ENCODE assay signal across 8 cellular contexts in the genomic region with DNA sequence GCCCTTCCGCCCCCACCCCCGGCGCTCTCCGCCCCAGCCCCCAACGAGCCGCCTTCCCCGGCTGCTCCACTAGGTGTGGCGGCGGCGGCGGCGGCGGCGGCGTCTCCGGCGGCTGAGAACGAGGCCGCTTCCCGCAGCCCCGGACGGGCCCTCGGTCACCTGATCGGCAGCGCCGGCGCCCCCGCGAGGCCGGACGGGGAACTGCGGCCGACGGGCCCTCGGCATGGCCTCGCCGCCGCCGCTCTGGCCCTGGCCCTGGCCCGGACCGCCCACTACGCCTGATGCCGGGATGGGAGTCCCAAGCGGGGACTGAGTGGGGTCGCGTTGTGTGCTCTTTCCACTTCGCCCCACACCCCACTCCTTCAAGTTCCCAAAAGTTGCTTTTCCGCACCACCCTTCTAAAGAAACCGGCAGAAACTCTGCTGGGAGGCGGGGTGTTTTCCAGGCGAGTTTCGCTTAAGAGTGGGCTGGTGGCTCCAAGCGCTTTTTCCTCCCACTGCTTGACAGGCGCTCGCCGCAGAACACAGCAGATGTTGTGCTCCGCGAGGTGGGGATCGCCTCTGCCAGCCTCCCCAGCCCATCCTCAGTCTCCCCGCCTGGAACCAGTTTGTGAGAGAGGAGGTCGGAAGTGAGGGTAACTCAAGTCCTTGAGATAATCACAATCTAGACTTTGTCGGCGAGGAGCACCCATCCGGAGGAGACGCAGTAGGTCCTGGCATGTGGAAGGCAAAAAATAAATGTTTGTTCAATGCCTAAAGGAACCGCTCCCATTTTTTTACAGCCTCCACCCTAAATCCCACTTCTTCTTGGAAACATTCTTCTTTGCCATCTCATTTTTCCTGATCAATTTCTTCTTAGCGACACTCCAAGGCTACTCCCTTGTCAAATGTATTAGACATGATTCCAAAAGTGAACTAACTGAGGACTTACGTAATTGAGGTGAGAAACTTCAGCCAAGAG. TPM values are rescaled to one million over a fixed set of nuclear protein-coding genes. Genes with fewer than 3 reads are reported as not detected.
DNase-seq lines count a peak whose midpoint lies in the region; ATAC-seq and TF ChIP-seq lines count a peak whose summit lies in the region.

A gene with protein sequence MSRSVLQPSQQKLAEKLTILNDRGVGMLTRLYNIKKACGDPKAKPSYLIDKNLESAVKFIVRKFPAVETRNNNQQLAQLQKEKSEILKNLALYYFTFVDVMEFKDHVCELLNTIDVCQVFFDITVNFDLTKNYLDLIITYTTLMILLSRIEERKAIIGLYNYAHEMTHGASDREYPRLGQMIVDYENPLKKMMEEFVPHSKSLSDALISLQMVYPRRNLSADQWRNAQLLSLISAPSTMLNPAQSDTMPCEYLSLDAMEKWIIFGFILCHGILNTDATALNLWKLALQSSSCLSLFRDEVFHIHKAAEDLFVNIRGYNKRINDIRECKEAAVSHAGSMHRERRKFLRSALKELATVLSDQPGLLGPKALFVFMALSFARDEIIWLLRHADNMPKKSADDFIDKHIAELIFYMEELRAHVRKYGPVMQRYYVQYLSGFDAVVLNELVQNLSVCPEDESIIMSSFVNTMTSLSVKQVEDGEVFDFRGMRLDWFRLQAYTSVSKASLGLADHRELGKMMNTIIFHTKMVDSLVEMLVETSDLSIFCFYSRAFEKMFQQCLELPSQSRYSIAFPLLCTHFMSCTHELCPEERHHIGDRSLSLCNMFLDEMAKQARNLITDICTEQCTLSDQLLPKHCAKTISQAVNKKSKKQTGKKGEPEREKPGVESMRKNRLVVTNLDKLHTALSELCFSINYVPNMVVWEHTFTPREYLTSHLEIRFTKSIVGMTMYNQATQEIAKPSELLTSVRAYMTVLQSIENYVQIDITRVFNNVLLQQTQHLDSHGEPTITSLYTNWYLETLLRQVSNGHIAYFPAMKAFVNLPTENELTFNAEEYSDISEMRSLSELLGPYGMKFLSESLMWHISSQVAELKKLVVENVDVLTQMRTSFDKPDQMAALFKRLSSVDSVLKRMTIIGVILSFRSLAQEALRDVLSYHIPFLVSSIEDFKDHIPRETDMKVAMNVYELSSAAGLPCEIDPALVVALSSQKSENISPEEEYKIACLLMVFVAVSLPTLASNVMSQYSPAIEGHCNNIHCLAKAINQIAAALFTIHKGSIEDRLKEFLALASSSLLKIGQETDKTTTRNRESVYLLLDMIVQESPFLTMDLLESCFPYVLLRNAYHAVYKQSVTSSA (minus strand): TSS at position 117 of the 960 bp plus-strand sequence. CDS start 358 bp downstream, outside the sequence.

- H3K36me3 ChIP-seq in OCI-LY7 (ENCODE audit: insufficient read depth, low read length) (no peaks in the 10 kb centered on the region), esophagus (ENCODE audit: control insufficient read depth in 2 of 2, insufficient read depth in 2 of 2, low read length in 1 of 2) (no peaks in the 10 kb centered on the region), mucosa of descending colon (ENCODE audit: low read depth) (no peaks in the 10 kb centered on the region)

- peaks cover 26% of the 10 kb centered on the region for H3K4me1 ChIP-seq in OCI-LY7 (ENCODE audit: insufficient read depth, low read length, poor library complexity, severe bottlenecking)
- H3K4me1 ChIP-seq in esophagus (ENCODE audit: control insufficient read depth in 2 of 2, insufficient read depth in 2 of 2, low read length in 1 of 2) = no peaks in the 10 kb centered on the region
- H3K4me1 ChIP-seq in mucosa of descending colon (ENCODE audit: low read depth) = peaks cover 22% of the 10 kb centered on the region

- peak within 1 kb of the TSS; percentile 78 for H3K4me2 ChIP-seq in OCI-LY7 (ENCODE audit: low read length)

- no TSS peak for BruUV-seq in OCI-LY7 (replicated peaks; lab: Mats Ljungman, UMichigan)

- WGBS in esophagus, 2 donors = 1 to 2% methylated on average over 36 to 68 of the region's 68 CpGs

- H3K9me3 ChIP-seq in OCI-LY7 (ENCODE audit: low read length) (no peaks in the 10 kb centered on the region), esophagus (ENCODE audit: control insufficient read depth in 2 of 2, insufficient read depth in 1 of 2, low read depth in 1 of 2, low read length in 1 of 2) (no peaks in the 10 kb centered on the region), mucosa of descending colon (no peaks in the 10 kb centered on the region)

- ATAC-seq in GM19328 (IDR thresholded peaks at IDR 0.05; ENCODE audit: unreplicated experiment) = peak; percentile 69
- ATAC-seq in HG03460 (IDR thresholded peaks at IDR 0.05; ENCODE audit: unreplicated experiment) = peak; percentile 68
- ATAC-seq in mucosa of descending colon = peak; percentile 94

- DNase-seq in OCI-LY7 (ENCODE audit: low spot score) (peak; percentile 66), mucosa of descending colon (peak; percentile 91 to 97 (median 97))
- DNase-seq in activated T-cell treated with anti-CD3 and anti-CD28 coated beads, Interleukin-2, amount 50 U/mL, for 48 hours = peak; percentile 89 to 92
- peak; percentile 81 to 82 for DNase-seq in stimulated activated CD8-positive, alpha-beta memory T cell treated with anti-CD3 and anti-CD28 coated beads, Interleukin-2, amount 100 ng/mL, for 48 hours (ENCODE audit: low read depth in 2 of 2)

- CTCF ChIA-PET in OCI-LY7 (lab: Charles Lee; ENCODE audit: unreplicated experiment) = no interaction called here

- H3K4me3 ChIP-seq in OCI-LY7 (ENCODE audit: low read depth, low read length, poor library complexity, severe bottlenecking) (peak within 1 kb of the TSS; percentile 63), esophagus (ENCODE audit: low read depth in 1 of 2, low read length in 2 of 2) (peak within 1 kb of the TSS; percentile 85 to 99), mucosa of descending colon (peak within 1 kb of the TSS; percentile 61)

- POLR2A ChIA-PET in OCI-LY7 (lab: Charles Lee) = interaction anchor here (0.6 to 2.1 kb wide), 3 partner anchors 40 to 470 kb away, joined by 3 to 6 read pairs (median 3); a partner anchor contains a TSS

- H4K20me1 ChIP-seq in OCI-LY7 (ENCODE audit: insufficient read depth, low read length) = peaks cover 15% of the 10 kb centered on the region; the same call in 1 of the 2 replicates

- TF ChIP-seq CTCF in C4-2B (conservative IDR thresholded peaks at IDR 0.05) (peak; percentile 95), OCI-LY7 (conservative IDR thresholded peaks at IDR 0.05; ENCODE audit: low read length) (peak; percentile 73), mucosa of descending colon (IDR thresholded peaks at IDR 0.05) (peak; percentile 99)

- H3K27ac ChIP-seq in C4-2B = peak within 1 kb of the TSS; percentile 96
- no peak within 1 kb of the TSS for H3K27ac ChIP-seq in OCI-LY7 (ENCODE audit: low read depth, low read length, poor library complexity, severe bottlenecking)
- H3K27ac ChIP-seq in esophagus (ENCODE audit: low read depth in 2 of 2, low read length in 1 of 2) = peak within 1 kb of the TSS; percentile 97 to 99

- H3K9me2 ChIP-seq in OCI-LY7 (ENCODE audit: insufficient read depth, low read length) = no peaks in the 10 kb centered on the region

- H3K79me2 ChIP-seq in OCI-LY7 (ENCODE audit: insufficient read depth, low read depth, low read length) = no peaks in the 10 kb centered on the region

- intact Hi-C loops in OCI-LY7 (cut with micrococcal nuclease; ENCODE audit: unreplicated experiment) = no loop called here
- intact Hi-C loops in mucosa of descending colon (cut with DNase I, micrococcal nuclease) = no loop called here

- no peak within 1 kb of the TSS for H2AFZ ChIP-seq in OCI-LY7 (ENCODE audit: low read length)

- no peaks in the 10 kb centered on the region for H3K27me3 ChIP-seq in esophagus (ENCODE audit: control insufficient read depth in 1 of 2, insufficient read depth in 2 of 2, low read length in 2 of 2)

RNA-seq across cellular contexts. Expression of the gene that starts here (rescaled TPM):
- total RNA-seq in OCI-LY7 (2014; rRNA removed; shearing (Covaris generic)) = 0.06 TPM in 1 of 2 replicates, not detected in the other
- total RNA-seq in OCI-LY7 (2022) (0.55 and 1.7 TPM in 2 replicates), mucosa of descending colon (100 to 1,000 TPM in 1 of 3 donors, 10 to 100 TPM in 2; 81.5 to 194 (median 87.2) TPM)
- 10 to 100 TPM; 46.7 to 82.0 TPM for polyA plus RNA-seq in esophagus

Comparison
In these comparisons a context has a peak if more than half of its experiments do, and no peak if none do; other contexts are left out.
1. RNA of the gene that starts here (total RNA-seq): 81.5 to 194 TPM in mucosa of descending colon; 0.06 to 1.7 TPM in OCI-LY7; every median in the first group is over 10 times any median in the second.
2. Peak in every context shown above with its lines, with median percentiles within 50 percentile points of each other: CTCF ChIP-seq, ATAC-seq, DNase-seq and H3K4me3 ChIP-seq.